20 cellular contexts compared by ENCODE assay signal in the genomic region with DNA sequence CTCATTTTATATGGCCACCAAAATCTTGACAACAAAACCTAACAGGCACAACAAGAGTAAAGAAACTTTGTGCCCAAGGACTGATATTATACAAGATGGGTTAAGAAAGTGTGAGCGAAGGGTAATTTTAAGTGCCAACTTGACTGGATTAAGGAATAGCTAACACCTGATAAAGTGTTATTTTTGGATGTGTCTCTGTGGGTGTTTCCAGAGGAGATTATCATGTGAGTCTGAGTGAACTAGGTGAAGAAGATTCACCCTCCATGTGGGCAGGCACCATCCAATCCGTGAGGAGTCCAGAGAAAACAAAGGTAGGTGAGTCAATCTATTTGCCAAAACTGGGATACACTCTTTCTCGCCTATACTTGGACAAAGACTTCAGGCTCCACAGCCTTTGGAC.
DNase-seq lines count a peak whose midpoint lies in the region; ATAC-seq and TF ChIP-seq lines count a peak whose summit lies in the region.
"Had no signal": no experiment of that assay in that cellular context is flagged by ENCODE, and none has a peak within 500 bp of the region (broad histone marks: within the 10 kb centered on the region; RNA-seq: fewer than 3 reads in every experiment).

No MANE protein-coding gene starts in this region.

- H3K79me2 ChIP-seq in neural progenitor cell (ENCODE audit: low read depth), result no peaks in the 10 kb centered on the region

- peak; percentile 57 to 76 for ATAC-seq in left cardiac atrium
- peak; percentile 21 for ATAC-seq in foreskin keratinocyte
- ATAC-seq: A549 had no signal

- H3K27ac Mint-ChIP-seq in neural progenitor cell, result no peak overlapping the region
- H3K27ac Mint-ChIP-seq: CD14-positive monocyte; CD4-positive, alpha-beta T cell; CD8-positive, alpha-beta memory T cell; HFFc6 had no signal

- no peaks in the 10 kb centered on the region for H3K4me1 ChIP-seq in left ventricle myocardium inferior
- H3K4me1 ChIP-seq in foreskin keratinocyte, result no peaks in the 10 kb centered on the region
- H3K4me1 ChIP-seq in neural progenitor cell, result peaks cover 3% of the 10 kb centered on the region
- H3K4me1 ChIP-seq in tibial artery, result no peaks in the 10 kb centered on the region
- H3K4me1 ChIP-seq: A549; BE2C; BLaER1 treated with 17β-estradiol and CSF1 and Interleukin-3, amounts not matched to agents 10 nM and 100 nM; HAP-1 had no signal

- intact Hi-C loops in left cardiac atrium (cut with DNase I), result no loop called here
- intact Hi-C loops in left ventricle myocardium inferior (cut with micrococcal nuclease), result no loop called here
- intact Hi-C loops in tibial artery (cut with DNase I; ENCODE audit: low total_unique reads), result no loop called here

- H3K4me3 Mint-ChIP-seq in neural progenitor cell, result no peak overlapping the region
- H3K4me3 Mint-ChIP-seq: CD14-positive monocyte; CD4-positive, alpha-beta T cell; CD8-positive, alpha-beta memory T cell; HFFc6 had no signal

- H3K36me3 Mint-ChIP-seq in neural progenitor cell, result no peaks in the 10 kb centered on the region
- H3K36me3 Mint-ChIP-seq: CD14-positive monocyte had no signal

- H3F3A ChIP-seq in neural progenitor cell (ENCODE audit: low read depth), result peaks cover 11% of the 10 kb centered on the region

- no peak overlapping the region for H3K4me2 ChIP-seq in neural progenitor cell
- H3K4me2 ChIP-seq: A549; BLaER1 treated with 17β-estradiol and CSF1 and Interleukin-3, amounts not matched to agents 10 nM and 100 nM had no signal

- peak overlapping the region; percentile 53 for H2AFZ ChIP-seq in neural progenitor cell (replicated peaks)
- H2AFZ ChIP-seq: GM23248 had no signal

- no peaks in the 10 kb centered on the region for H3K36me3 ChIP-seq in left ventricle myocardium inferior
- H3K36me3 ChIP-seq in neural progenitor cell, result no peaks in the 10 kb centered on the region
- H3K36me3 ChIP-seq in tibial artery, result no peaks in the 10 kb centered on the region
- H3K36me3 ChIP-seq: BE2C; BLaER1 treated with 17β-estradiol and CSF1 and Interleukin-3, amounts not matched to agents 10 nM and 100 nM; HAP-1 had no signal

- H3K27me3 Mint-ChIP-seq in neural progenitor cell (ENCODE audit: insufficient read depth, low read depth), result peaks cover 3% of the 10 kb centered on the region
- H3K27me3 Mint-ChIP-seq: CD4-positive, alpha-beta T cell; CD8-positive, alpha-beta memory T cell had no signal

- H3K27ac ChIP-seq in left ventricle myocardium inferior (replicated peaks) (no peak overlapping the region), foreskin keratinocyte (no peak overlapping the region), neural progenitor cell (no peak overlapping the region), tibial artery (no peak overlapping the region)
- H3K27ac ChIP-seq: A549; BLaER1 treated with 17β-estradiol and CSF1 and Interleukin-3, amounts not matched to agents 10 nM and 100 nM; GM23248 had no signal

- H3K27me3 ChIP-seq in left ventricle myocardium inferior (ENCODE audit: low read depth) (no peaks in the 10 kb centered on the region), foreskin keratinocyte (peaks cover 6% of the 10 kb centered on the region), neural progenitor cell (no peaks in the 10 kb centered on the region), tibial artery (no peaks in the 10 kb centered on the region)
- H3K27me3 ChIP-seq: BE2C; BLaER1 treated with 17β-estradiol and CSF1 and Interleukin-3, amounts not matched to agents 10 nM and 100 nM had no signal

- no peak for TF ChIP-seq CTCF in left ventricle myocardium inferior (IDR thresholded peaks at IDR 0.05; ENCODE audit: borderline replicate concordance)
- TF ChIP-seq CTCF in foreskin keratinocyte (conservative IDR thresholded peaks at IDR 0.05), result no peak
- TF ChIP-seq CTCF in neural progenitor cell (IDR thresholded peaks at IDR 0.05), result no peak
- TF ChIP-seq CTCF in tibial artery (IDR thresholded peaks at IDR 0.05), result no peak

- H3K9me3 ChIP-seq in left ventricle myocardium inferior (replicated peaks), result no peaks in the 10 kb centered on the region
- no peaks in the 10 kb centered on the region for H3K9me3 ChIP-seq in neural progenitor cell (ENCODE audit: low read depth)
- H3K9me3 ChIP-seq in tibial artery, result no peaks in the 10 kb centered on the region
- H3K9me3 ChIP-seq: A549; BE2C; BLaER1 treated with 17β-estradiol and CSF1 and Interleukin-3, amounts not matched to agents 10 nM and 100 nM; HAP-1 had no signal

- DNase-seq in left cardiac atrium, result no peak
- DNase-seq in left ventricle myocardium inferior, result no peak
- no peak for DNase-seq in foreskin keratinocyte
- no peak for DNase-seq in neural progenitor cell (ENCODE audit: low spot score)
- no peak for DNase-seq in tibial artery
- no peak for DNase-seq in NCI-H1092 (lab: John Stamatoyannopoulos, UW)
- DNase-seq: 8988T; ACHN; AML-193; BE2C; CD4-positive, alpha-beta T cell; CD8-positive, alpha-beta memory T cell; DMS 273 treated with DMSO at 0.1 percent for 48 hours; DMS79; GM23248; HFFc6 had no signal

- no peaks in the 10 kb centered on the region for H4K20me1 ChIP-seq in neural progenitor cell (ENCODE audit: low read depth)
- H4K20me1 ChIP-seq: BLaER1 treated with 17β-estradiol and CSF1 and Interleukin-3, amounts not matched to agents 10 nM and 100 nM had no signal

- no peaks in the 10 kb centered on the region for H3K4me1 Mint-ChIP-seq in neural progenitor cell
- H3K4me1 Mint-ChIP-seq: CD14-positive monocyte had no signal

- H3K4me3 ChIP-seq in left ventricle myocardium inferior, result no peak overlapping the region
- no peak overlapping the region for H3K4me3 ChIP-seq in neural progenitor cell
- no peak overlapping the region for H3K4me3 ChIP-seq in tibial artery
- H3K4me3 ChIP-seq: A549; BLaER1 treated with 17β-estradiol and CSF1 and Interleukin-3, amounts not matched to agents 10 nM and 100 nM; GM23248; HAP-1 had no signal

- peaks cover 8% of the 10 kb centered on the region for H3K9me3 Mint-ChIP-seq in neural progenitor cell
- H3K9me3 Mint-ChIP-seq: CD4-positive, alpha-beta T cell; CD8-positive, alpha-beta memory T cell; HFFc6 had no signal

- no peak overlapping the region for H3K9ac ChIP-seq in neural progenitor cell
- H3K9ac ChIP-seq: BLaER1 treated with 17β-estradiol and CSF1 and Interleukin-3, amounts not matched to agents 10 nM and 100 nM; GM23248 had no signal
